Comparison of ENCODE assay signal across 18 cellular contexts in the genomic region with DNA sequence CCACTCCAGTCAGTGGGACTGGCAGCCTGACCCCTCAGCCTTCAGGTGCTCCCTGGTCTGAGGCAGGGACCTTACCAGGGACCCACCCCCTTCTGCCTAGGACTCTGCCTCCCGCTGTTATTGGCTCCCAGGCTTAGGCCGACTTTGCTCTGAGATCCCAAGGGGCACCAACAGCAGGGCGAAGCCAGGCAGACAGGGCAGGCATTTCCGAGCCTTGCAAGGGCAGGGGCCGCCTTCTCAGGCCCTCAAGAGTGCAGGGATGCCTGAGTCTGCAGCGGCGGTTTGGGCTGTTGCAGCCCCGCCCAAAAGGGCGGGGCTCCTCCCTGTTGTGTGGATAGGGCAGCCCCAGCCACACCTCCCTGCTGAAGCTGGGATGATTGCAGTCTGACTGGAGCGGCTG.
DNase-seq lines count a peak whose midpoint lies in the region; ATAC-seq and TF ChIP-seq lines count a peak whose summit lies in the region.
"Had no signal": no experiment of that assay in that cellular context is flagged by ENCODE, and none has a peak within 500 bp of the region (broad histone marks: within the 10 kb centered on the region; RNA-seq: fewer than 3 reads in every experiment).

No MANE protein-coding gene starts in this region.

- CTCF ChIA-PET in Caco-2 (lab: Charles Lee): no interaction called here
- CTCF ChIA-PET in RWPE1 (lab: Yijun Ruan, JAX): no interaction called here

- TF ChIP-seq CTCF in Caco-2 (IDR thresholded peaks at IDR 0.05; ENCODE audit: insufficient read depth in 1 of 2, low read depth in 1 of 2, low read length in 1 of 2, severe bottlenecking in 1 of 2, unreplicated experiment in 1 of 2) (no peak), GM23338 (conservative IDR thresholded peaks at IDR 0.05; ENCODE audit: low read depth in 2 of 2) (no peak), RWPE1 (conservative IDR thresholded peaks at IDR 0.05; ENCODE audit: low read depth) (no peak)

- intact Hi-C loops in Caco-2 (cut with micrococcal nuclease; ENCODE audit: unreplicated experiment): no loop called here

- no peaks in the 10 kb centered on the region for H3K4me1 ChIP-seq in Caco-2
- H3K4me1 ChIP-seq in GM23338 (ENCODE audit: insufficient read depth): peaks cover 4% of the 10 kb centered on the region
- H3K4me1 ChIP-seq: colonic mucosa, foreskin keratinocyte had no signal

- H3K4me2 ChIP-seq in GM23338: no peak overlapping the region

- ATAC-seq in GM23338 (peak; percentile 100), GM19023 (IDR thresholded peaks at IDR 0.05; ENCODE audit: unreplicated experiment) (no peak), HG03045 (IDR thresholded peaks at IDR 0.05; ENCODE audit: unreplicated experiment) (no peak)
- ATAC-seq: activated naive CD4-positive, alpha-beta T cell treated with anti-CD3 and anti-CD28 coated beads, Interleukin-2, amount 50 U/mL, for 72 hours; activated T-cell treated with anti-CD3 and anti-CD28 coated beads, Interleukin-2, amount 50 U/mL, for 4 hours; foreskin keratinocyte; left ventricle myocardium superior had no signal

- no peaks in the 10 kb centered on the region for H3F3A ChIP-seq in GM23338 (replicated peaks; ENCODE audit: low read depth)

- H3K4me3 Mint-ChIP-seq in Caco-2 (ENCODE audit: unreplicated experiment) (no peak overlapping the region), GM23338 (no peak overlapping the region)
- H3K4me3 Mint-ChIP-seq: activated CD4-positive, alpha-beta memory T cell treated with anti-CD3 and anti-CD28 coated beads, Interleukin-2, amount 10 ng/mL, durations not matched to agents 7 days and 5 days; activated T-cell treated with anti-CD3 and anti-CD28 coated beads, Interleukin-2, amount 50 U/mL, for 4 hours had no signal

- H4K20me1 ChIP-seq in GM23338 (replicated peaks; ENCODE audit: insufficient read depth): no peaks in the 10 kb centered on the region

- H3K4me3 ChIP-seq in Caco-2 (ENCODE audit: low read depth, low read length) (no peak overlapping the region), GM23338 (no peak overlapping the region)
- H3K4me3 ChIP-seq: colonic mucosa had no signal

- no peaks in the 10 kb centered on the region for H3K27me3 Mint-ChIP-seq in Caco-2 (ENCODE audit: insufficient read depth, unreplicated experiment)
- H3K27me3 Mint-ChIP-seq in GM23338 (ENCODE audit: insufficient read depth, low read depth, poor library complexity): peaks cover 2% of the 10 kb centered on the region
- H3K27me3 Mint-ChIP-seq: activated CD4-positive, alpha-beta memory T cell treated with anti-CD3 and anti-CD28 coated beads, Interleukin-2, amount 10 ng/mL, durations not matched to agents 7 days and 5 days had no signal

- no peaks in the 10 kb centered on the region for H3K9me3 ChIP-seq in Caco-2
- H3K9me3 ChIP-seq: colonic mucosa had no signal

- H3K27ac ChIP-seq in GM23338 (ENCODE audit: low read depth): no peak overlapping the region
- no peak overlapping the region for H3K27ac ChIP-seq in RWPE1
- H3K27ac ChIP-seq: colonic mucosa, foreskin keratinocyte had no signal

- DNase-seq in Caco-2 (peak; percentile 17 to 53), GM23338 (ENCODE audit: low spot score) (peak; percentile 78), RWPE1 (ENCODE audit: low spot score) (peak; percentile 8), iPS-NIHi11 (ENCODE audit: low spot score) (peak; percentile 52), NCI-H1930 (lab: John Stamatoyannopoulos, UW) (no peak)
- no peak for DNase-seq in stimulated activated naive CD4-positive, alpha-beta T cell (lab: John Stamatoyannopoulos, UW)
- DNase-seq: activated CD4-positive, alpha-beta memory T cell treated with anti-CD3 and anti-CD28 coated beads, Interleukin-2, amount 10 ng/mL, durations not matched to agents 7 days and 5 days; activated T-cell treated with anti-CD3 and anti-CD28 coated beads, Interleukin-2, amount 50 U/mL, for 4 hours; colonic mucosa; foreskin keratinocyte; left ventricle myocardium superior; MM.1S; NCI-H2029; NCI-H524; substantia nigra had no signal

- H3K27ac Mint-ChIP-seq in Caco-2 (ENCODE audit: unreplicated experiment) (no peak overlapping the region), GM23338 (no peak overlapping the region)
- H3K27ac Mint-ChIP-seq: activated CD4-positive, alpha-beta memory T cell treated with anti-CD3 and anti-CD28 coated beads, Interleukin-2, amount 10 ng/mL, durations not matched to agents 7 days and 5 days; activated naive CD4-positive, alpha-beta T cell treated with anti-CD3 and anti-CD28 coated beads, Interleukin-2, amount 50 U/mL, for 72 hours had no signal

- H3K36me3 Mint-ChIP-seq in Caco-2 (ENCODE audit: insufficient read depth, unreplicated experiment): no peaks in the 10 kb centered on the region
- H3K36me3 Mint-ChIP-seq in GM23338 (ENCODE audit: low read depth): no peaks in the 10 kb centered on the region; the same call in 2 of the 3 replicates
- H3K36me3 Mint-ChIP-seq: activated naive CD4-positive, alpha-beta T cell treated with anti-CD3 and anti-CD28 coated beads, Interleukin-2, amount 50 U/mL, for 72 hours had no signal

- H3K27me3 ChIP-seq in Caco-2 (replicated peaks; ENCODE audit: control insufficient read depth, insufficient read depth, low read length): no peaks in the 10 kb centered on the region
- H3K27me3 ChIP-seq in GM23338 (ENCODE audit: insufficient read depth): no peaks in the 10 kb centered on the region
- H3K27me3 ChIP-seq: colonic mucosa, foreskin keratinocyte had no signal

- no peaks in the 10 kb centered on the region for H3K4me1 Mint-ChIP-seq in Caco-2 (ENCODE audit: low read depth, unreplicated experiment)
- no peaks in the 10 kb centered on the region for H3K4me1 Mint-ChIP-seq in GM23338
- H3K4me1 Mint-ChIP-seq: activated CD4-positive, alpha-beta memory T cell treated with anti-CD3 and anti-CD28 coated beads, Interleukin-2, amount 10 ng/mL, durations not matched to agents 7 days and 5 days had no signal

- BruUV-seq in Caco-2 (replicated peaks; lab: Mats Ljungman, UMichigan): no TSS peak

- H3K9me2 ChIP-seq in GM23338 (ENCODE audit: insufficient read depth): no peaks in the 10 kb centered on the region

- no peaks in the 10 kb centered on the region for H3K79me2 ChIP-seq in GM23338 (replicated peaks; ENCODE audit: insufficient read depth)

- H3K36me3 ChIP-seq in Caco-2 (ENCODE audit: control insufficient read depth, insufficient read depth, low read length) (no peaks in the 10 kb centered on the region), GM23338 (ENCODE audit: insufficient read depth) (no peaks in the 10 kb centered on the region)
- H3K36me3 ChIP-seq: colonic mucosa had no signal

- H3K9me3 Mint-ChIP-seq in Caco-2 (ENCODE audit: unreplicated experiment) (no peaks in the 10 kb centered on the region), GM23338 (0 out of 3 replicates have a peak, but pooled peaks cover 2% of the 10 kb centered on the region)
- H3K9me3 Mint-ChIP-seq: activated CD4-positive, alpha-beta memory T cell treated with anti-CD3 and anti-CD28 coated beads, Interleukin-2, amount 10 ng/mL, durations not matched to agents 7 days and 5 days; activated T-cell treated with anti-CD3 and anti-CD28 coated beads, Interleukin-2, amount 50 U/mL, for 4 hours had no signal

- POLR2A ChIA-PET in Caco-2 (lab: Charles Lee): no interaction called here
- POLR2A ChIA-PET in RWPE1 (lab: Yijun Ruan, JAX; ENCODE audit: low non-redundant PET): no interaction called here

- H2AFZ ChIP-seq in GM23338: peak overlapping the region; percentile 88

TF ChIP-seq in GM23338, 12 proteins besides CTCF, POLR2A, EP300 and RAD21 (continues in another document):
- TF ChIP-seq EZH2 (IDR thresholded peaks at IDR 0.05; ENCODE audit: low read depth, unreplicated experiment) (no peak), EZH2phosphoT487 (IDR thresholded peaks at IDR 0.05; ENCODE audit: unreplicated experiment) (no peak)

Comparison
In these comparisons a context has a peak if more than half of its experiments do, and no peak if none do; other contexts are left out.
1. DNase-seq: peak in Caco-2 (2 of 2), GM23338 (single experiment), RWPE1 (single experiment) and iPS-NIHi11 (single experiment); none in stimulated activated naive CD4-positive, alpha-beta T cell (0 of 6) and NCI-H1930 (0 of 2).